ENCODE assay signal across 16 cellular contexts in the genomic region with DNA sequence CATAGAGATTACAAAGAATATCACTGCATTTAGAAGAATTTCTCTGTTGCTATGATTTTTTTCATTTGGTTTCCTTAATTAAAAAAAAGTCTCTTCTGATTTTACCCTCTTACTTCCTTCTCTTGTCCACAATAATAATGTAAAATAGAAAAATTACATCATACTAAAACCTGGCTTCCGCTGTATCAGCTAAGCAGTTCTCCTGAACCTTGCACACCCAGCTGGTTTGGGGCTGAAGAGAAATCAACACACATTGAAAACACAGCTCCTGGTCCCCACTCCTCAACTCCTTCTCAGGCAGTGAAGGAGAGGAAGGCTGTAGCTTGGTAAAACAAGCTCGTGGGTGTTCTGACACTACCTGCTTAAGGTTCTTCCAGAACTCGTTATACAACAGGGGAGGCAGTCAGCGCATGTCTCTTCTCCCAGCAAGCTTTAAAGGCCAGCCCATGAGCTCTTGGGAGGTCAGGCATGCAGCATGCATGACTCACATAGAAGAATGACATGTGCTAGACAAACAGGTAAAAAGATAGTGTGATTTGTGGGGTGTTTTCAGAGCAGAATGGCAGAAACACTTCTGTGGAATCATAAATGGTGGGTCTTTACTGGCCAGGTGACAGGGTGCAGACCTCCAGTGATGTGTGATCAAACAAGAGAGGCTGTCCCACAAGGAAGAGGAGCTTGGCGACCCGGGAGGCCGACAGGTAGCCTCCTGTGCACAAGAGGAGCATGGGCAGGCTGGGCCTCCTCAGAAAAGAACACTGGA.
DNase-seq lines count a peak whose midpoint lies in the region; ATAC-seq, FAIRE-seq and TF ChIP-seq lines count a peak whose summit lies in the region.
"Had no signal": no experiment of that assay in that cellular context is flagged by ENCODE, and none has a peak within 500 bp of the region (broad histone marks: within the 10 kb centered on the region; RNA-seq: fewer than 3 reads in every experiment).

No MANE protein-coding gene starts in this region.

- H3K36me3 ChIP-seq in esophagus (ENCODE audit: control insufficient read depth in 2 of 2, insufficient read depth in 2 of 2, low read length in 1 of 2) (peaks cover 3 to 11% of the 10 kb centered on the region in 2 donors), pancreas (no peaks in the 10 kb centered on the region)

- peaks cover 0 to 12% of the 10 kb centered on the region in 2 donors for H3K4me1 ChIP-seq in esophagus (ENCODE audit: control insufficient read depth in 2 of 2, insufficient read depth in 2 of 2, low read length in 1 of 2)
- H3K4me1 ChIP-seq in pancreas, result peaks cover 25 to 31% (median 28%) of the 10 kb centered on the region in 3 donors
- H3K4me1 ChIP-seq: heart left ventricle had no signal

- no peak for TF ChIP-seq CTCF in pancreas (IDR thresholded peaks at IDR 0.05)

- intact Hi-C loops in pancreas (cut with DNase I), result no loop called here

- H3K9me3 ChIP-seq in esophagus (ENCODE audit: control insufficient read depth in 2 of 2, insufficient read depth in 1 of 2, low read depth in 1 of 2, low read length in 1 of 2) (no peaks in the 10 kb centered on the region), pancreas (no peaks in the 10 kb centered on the region)
- H3K9me3 ChIP-seq: BLaER1 treated with 17β-estradiol and CSF1 and Interleukin-3, amounts not matched to agents 10 nM and 100 nM; heart left ventricle; Peyer's patch had no signal

- H3K27ac ChIP-seq in esophagus (ENCODE audit: low read depth in 2 of 2, low read length in 1 of 2) (peak overlapping the region; percentile 84 to 92), pancreas (peak overlapping the region; percentile 26 to 87 (median 56))
- H3K27ac ChIP-seq: BLaER1 treated with 17β-estradiol and CSF1 and Interleukin-3, amounts not matched to agents 10 nM and 100 nM; heart left ventricle; HL-60; Peyer's patch had no signal

- ATAC-seq in pancreas (peak; percentile 54 to 78 (median 76)), GM18498 (IDR thresholded peaks at IDR 0.05; ENCODE audit: unreplicated experiment) (no peak), GM19395 (IDR thresholded peaks at IDR 0.05; ENCODE audit: unreplicated experiment) (no peak)
- ATAC-seq: heart left ventricle had no signal

- FAIRE-seq in pancreas (lab: Jason Lieb, UNC), result no peak

- no peak overlapping the region for H3K4me3 ChIP-seq in esophagus (ENCODE audit: low read depth in 1 of 2, low read length in 2 of 2)
- H3K4me3 ChIP-seq in pancreas, result no peak overlapping the region
- H3K4me3 ChIP-seq: BLaER1 treated with 17β-estradiol and CSF1 and Interleukin-3, amounts not matched to agents 10 nM and 100 nM; heart left ventricle; Peyer's patch had no signal

- H3K27me3 ChIP-seq in esophagus (ENCODE audit: control insufficient read depth in 1 of 2, insufficient read depth in 2 of 2, low read length in 2 of 2) (no peaks in the 10 kb centered on the region), pancreas (no peaks in the 10 kb centered on the region)
- H3K27me3 ChIP-seq: BLaER1 treated with 17β-estradiol and CSF1 and Interleukin-3, amounts not matched to agents 10 nM and 100 nM; heart left ventricle; Peyer's patch had no signal

- DNase-seq in COLO668 (lab: John Stamatoyannopoulos, UW; ENCODE audit: unreplicated experiment) (peak; percentile 20), NCI-H69 (lab: John Stamatoyannopoulos, UW) (peak; percentile 1), pancreas (peak in 3 of 6 donors; percentile 51 to 57 (median 51)), KG1 (lab: John Stamatoyannopoulos, UW) (no peak), SIG-M5 treated with dmso at 0.1 percent for 504 hours (lab: John Stamatoyannopoulos, UW; ENCODE audit: unreplicated experiment) (no peak)
- DNase-seq: anterior cingulate cortex; heart left ventricle; MM.1S; Peyer's patch; stimulated activated CD4-positive, alpha-beta T cell treated with anti-CD3 and anti-CD28 coated beads, Interleukin-1b, Interleukin-23, amount 100 ng/mL, for 48 hours; T-helper 9 cell had no signal

- WGBS in esophagus, 2 donors, result 73 to 78% methylated on average over 7 of the region's 7 CpGs
- 69 to 70% methylated on average over 7 of the region's 7 CpGs for WGBS in pancreas, 2 donors

Comparison
In these comparisons a context has a peak if more than half of its experiments do, and no peak if none do; other contexts are left out.
1. DNase-seq: peak in COLO668 (single experiment) and NCI-H69 (single experiment); none in KG1 (single experiment) and SIG-M5 treated with dmso at 0.1 percent for 504 hours (single experiment).
2. ATAC-seq: peak in pancreas (4 of 4); none in GM18498 (single experiment) and GM19395 (single experiment).